8 cellular contexts compared by ENCODE assay signal in genomic region chr12:114166360-114166759, GRCh38.
DNase-seq lines count a peak whose midpoint lies in the region; ATAC-seq lines count a peak whose summit lies in the region.

No MANE protein-coding gene starts in this region.

- peak in 8 of 14 donors; percentile 1 to 47 (median 16) for DNase-seq in C1 segment of cervical spinal cord (lab: John Stamatoyannopoulos, UW)
- peak; percentile 31 for DNase-seq in HT1080 (ENCODE audit: low read depth)
- DNase-seq in amniotic epithelial cell (ENCODE audit: low read depth): peak; percentile 2
- peak; percentile 84 for DNase-seq in left kidney (ENCODE audit: low read depth, low spot score)
- DNase-seq in KG1 (lab: John Stamatoyannopoulos, UW): no peak
- no peak for DNase-seq in activated CD8-positive, alpha-beta memory T cell treated with anti-CD3 and anti-CD28 coated beads, Interleukin-2, amount 50 U/mL, for 48 hours
- no peak for DNase-seq in foreskin melanocyte

- no peak for ATAC-seq in GM21526 (IDR thresholded peaks at IDR 0.05; ENCODE audit: low FRiP score, unreplicated experiment)

Comparison
In these comparisons a context has a peak if more than half of its experiments do, and no peak if none do; other contexts are left out.
1. DNase-seq: peak in C1 segment of cervical spinal cord (8 of 14), HT1080 (single experiment), amniotic epithelial cell (single experiment) and left kidney (single experiment); none in KG1 (single experiment), activated CD8-positive, alpha-beta memory T cell treated with anti-CD3 and anti-CD28 coated beads, Interleukin-2, amount 50 U/mL, for 48 hours (single experiment) and foreskin melanocyte (single experiment).